In genomic region chr1:36109041-36109679, GRCh38 we compare ENCODE assay signal across 1 cellular context.
TF ChIP-seq lines count a peak whose summit lies in the region.

No MANE protein-coding gene starts in this region.

TF ChIP-seq in K562, 482 proteins besides CTCF, POLR2A, EP300 and RAD21:
- TF ChIP-seq ZNF282 (CRISPR knock-in tag; IDR thresholded peaks at IDR 0.05) = no peak
- TF ChIP-seq SNRNP70 (optimal IDR thresholded peaks at IDR 0.05; ENCODE audit: low read depth, low read length) = no peak
- no peak for TF ChIP-seq KAT7 (CRISPR knock-in tag; IDR thresholded peaks at IDR 0.05; ENCODE audit: borderline replicate concordance)
- TF ChIP-seq THRAP3 (IDR thresholded peaks at IDR 0.05; ENCODE audit: borderline replicate concordance) = no peak
- no peak for TF ChIP-seq CREBBP (IDR thresholded peaks at IDR 0.05; ENCODE audit: low read depth, low read length)
- TF ChIP-seq LEF1 (IDR thresholded peaks at IDR 0.05) = no peak
- TF ChIP-seq HNRNPL (IDR thresholded peaks at IDR 0.05; ENCODE audit: low read depth, low read length) = no peak
- TF ChIP-seq ETS1 (conservative IDR thresholded peaks at IDR 0.05; ENCODE audit: control insufficient read depth, low read depth, low read length) = no peak
- TF ChIP-seq MEF2D (tag; conservative IDR thresholded peaks at IDR 0.05; ENCODE audit: low read depth) = no peak
- TF ChIP-seq MCM7 (IDR thresholded peaks at IDR 0.05) = no peak
- TF ChIP-seq GTF2F1 (IDR thresholded peaks at IDR 0.05; ENCODE audit: low read depth, low read length) = no peak
- TF ChIP-seq PRPF4 (IDR thresholded peaks at IDR 0.05; ENCODE audit: insufficient read depth, low read depth, low read length, poor library complexity, severe bottlenecking) = no peak
- no peak for TF ChIP-seq SMAD3 (CRISPR knock-in tag; conservative IDR thresholded peaks at IDR 0.05)
- TF ChIP-seq DLX4 (CRISPR knock-in tag; IDR thresholded peaks at IDR 0.05) = no peak
- no peak for TF ChIP-seq THRA (IDR thresholded peaks at IDR 0.05)
- TF ChIP-seq MEIS2 (IDR thresholded peaks at IDR 0.05; ENCODE audit: partially characterized antibody) = no peak
